Comparison of ENCODE assay signal across 8 cellular contexts in genomic region chr9:127937046-127937382, GRCh38. TPM values are rescaled to one million over a fixed set of nuclear protein-coding genes. Genes with fewer than 3 reads are reported as not detected.
DNase-seq lines count a peak whose midpoint lies in the region; ATAC-seq and TF ChIP-seq lines count a peak whose summit lies in the region.

No MANE protein-coding gene starts in this region.

- H3K36me3 ChIP-seq in stomach = peaks cover 10 to 46% (median 26%) of the 10 kb centered on the region in 4 donors

- peaks cover 28 to 47% (median 37%) of the 10 kb centered on the region in 4 donors for H3K4me1 ChIP-seq in stomach

- no peak for TF ChIP-seq EP300 in stomach (IDR thresholded peaks at IDR 0.05)

- H3K9me3 Mint-ChIP-seq in activated CD8-positive, alpha-beta T cell treated with anti-CD3 and anti-CD28 coated beads for 36 hours = no peaks in the 10 kb centered on the region

- no peaks in the 10 kb centered on the region for H3K9me3 ChIP-seq in stomach

- H3K4me3 ChIP-seq in iPS-11a (ENCODE audit: low read depth, low read length) (peak overlapping the region; percentile 97), stomach (peak overlapping the region; percentile 75 to 89 (median 79))

- WGBS in stomach, 5 donors = 5 to 17% (median 10%) methylated on average over 6 of the region's 6 CpGs

- TF ChIP-seq POLR2A in stomach (IDR thresholded peaks at IDR 0.05) = no peak

- DNase-seq in NOMO-1 treated with DMSO at 0.1 percent for 48 hours (lab: John Stamatoyannopoulos, UW; ENCODE audit: unreplicated experiment) (peak; percentile 27), NOMO-1 (lab: John Stamatoyannopoulos, UW; ENCODE audit: unreplicated experiment in 2 of 2) (no peak), stomach (no peak), omental fat pad (ENCODE audit: low spot score) (no peak)
- no peak for DNase-seq in activated CD8-positive, alpha-beta T cell treated with anti-CD3 and anti-CD28 coated beads for 36 hours

- H3K27me3 ChIP-seq in stomach = no peaks in the 10 kb centered on the region

- H3K27ac ChIP-seq in stomach = peak overlapping the region in 4 of 5 donors; percentile 69 to 84 (median 76)

- POLR2A ChIA-PET in activated CD8-positive, alpha-beta T cell treated with anti-CD3 and anti-CD28 coated beads for 36 hours (lab: Charles Lee) = interaction anchor here (0.9 to 1.8 kb wide), 14 partner anchors 9 to 159 kb away, joined by 3 to 13 read pairs (median 4); partner anchors contain the start of gene SH2D3C

- H3K36me3 Mint-ChIP-seq in activated CD8-positive, alpha-beta T cell treated with anti-CD3 and anti-CD28 coated beads for 36 hours (ENCODE audit: low read depth) = peaks cover 36% of the 10 kb centered on the region

- H3K4me3 Mint-ChIP-seq in activated CD8-positive, alpha-beta T cell treated with anti-CD3 and anti-CD28 coated beads for 36 hours = peak overlapping the region; percentile 93

- CTCF ChIA-PET in activated CD8-positive, alpha-beta T cell treated with anti-CD3 and anti-CD28 coated beads for 36 hours (lab: Charles Lee) = interaction anchor here (1.0 to 1.4 kb wide), 3 partner anchors 16 to 99 kb away, joined by 3 to 4 read pairs (median 3); no protein-coding TSS in a partner anchor

- no peak for ATAC-seq in activated CD8-positive, alpha-beta T cell treated with anti-CD3 and anti-CD28 coated beads for 36 hours
- ATAC-seq in GM18870 (IDR thresholded peaks at IDR 0.05; ENCODE audit: unreplicated experiment) = no peak
- no peak for ATAC-seq in omental fat pad (ENCODE audit: low FRiP score)
- no peak for ATAC-seq in GM21619 (IDR thresholded peaks at IDR 0.05; ENCODE audit: unreplicated experiment)

- peak overlapping the region; percentile 95 for H3K27ac Mint-ChIP-seq in activated CD8-positive, alpha-beta T cell treated with anti-CD3 and anti-CD28 coated beads for 36 hours

- intact Hi-C loops in activated CD8-positive, alpha-beta T cell treated with anti-CD3 and anti-CD28 coated beads for 36 hours (cut with micrococcal nuclease) = loop anchor here (5.0 kb wide), 1 partner anchor 40 kb away; no protein-coding TSS in a partner anchor
- intact Hi-C loops in stomach (cut with DNase I; ENCODE audit: low total_unique reads) = no loop called here

- H3K4me1 Mint-ChIP-seq in activated CD8-positive, alpha-beta T cell treated with anti-CD3 and anti-CD28 coated beads for 36 hours (ENCODE audit: low read depth) = peaks cover 36% of the 10 kb centered on the region

- TF ChIP-seq CTCF in activated CD8-positive, alpha-beta T cell treated with anti-CD3 and anti-CD28 coated beads for 36 hours (IDR thresholded peaks at IDR 0.05) = no peak
- TF ChIP-seq CTCF in stomach (IDR thresholded peaks at IDR 0.05) (no peak), omental fat pad (IDR thresholded peaks at IDR 0.05) (no peak)

- no peaks in the 10 kb centered on the region for H3K27me3 Mint-ChIP-seq in activated CD8-positive, alpha-beta T cell treated with anti-CD3 and anti-CD28 coated beads for 36 hours

RNA-seq across cellular contexts. Expression of gene DPM2, which starts 0.6 kb away (rescaled TPM):
- total RNA-seq in activated CD8-positive, alpha-beta T cell treated with anti-CD3 and anti-CD28 coated beads for 36 hours = 10 to 100 TPM; 41.3 to 43.9 TPM
- total RNA-seq in stomach (10 to 100 TPM in 4 of 5 donors, 1 to 10 TPM in 1; 1.7 to 98.2 (median 55.4) TPM), omental fat pad (10 to 100 TPM in 3 of 4 donors, 1 to 10 TPM in 1; 8.8 to 18.0 (median 13.5) TPM)
- 10 to 100 TPM; 27.0 to 38.0 (median 32.5) TPM for polyA plus RNA-seq in stomach

RNA-seq across cellular contexts. Expression of gene PIP5KL1, which starts 6.4 kb away (rescaled TPM):
- 1 to 10 TPM; 1.7 to 2.5 TPM for total RNA-seq in activated CD8-positive, alpha-beta T cell treated with anti-CD3 and anti-CD28 coated beads for 36 hours
- total RNA-seq in stomach = 10 to 100 TPM in 3 of 5 donors, under 1 TPM in 1, not detected in 1; 0.55 to 98.0 (median 19.1) TPM
- polyA plus RNA-seq in stomach = 1 to 10 TPM in 2 of 3 donors, under 1 TPM in 1; 0.50 to 3.3 (median 2.3) TPM
- total RNA-seq in omental fat pad = 1 to 10 TPM in 3 of 4 donors, under 1 TPM in 1; 0.82 to 3.0 (median 1.3) TPM

RNA-seq across cellular contexts. Expression of gene ST6GALNAC4, which starts 20.2 kb away (rescaled TPM):
- total RNA-seq in activated CD8-positive, alpha-beta T cell treated with anti-CD3 and anti-CD28 coated beads for 36 hours = 10 to 100 TPM; 34.3 to 34.9 TPM
- total RNA-seq in stomach (10 to 100 TPM in 3 of 5 donors, 1 to 10 TPM in 2; 3.7 to 33.6 (median 14.5) TPM), omental fat pad (10 to 100 TPM; 26.6 to 78.5 (median 45.0) TPM)
- polyA plus RNA-seq in stomach = 10 to 100 TPM; 10.5 to 14.2 (median 11.8) TPM

RNA-seq across cellular contexts. Expression of gene ST6GALNAC6, which starts 37.6 kb away (rescaled TPM):
- total RNA-seq in activated CD8-positive, alpha-beta T cell treated with anti-CD3 and anti-CD28 coated beads for 36 hours = 10 to 100 TPM; 36.9 to 38.8 TPM
- total RNA-seq in stomach (100 to 1,000 TPM in 2 of 5 donors, 10 to 100 TPM in 3; 18.0 to 145 (median 92.4) TPM), omental fat pad (100 to 1,000 TPM; 138 to 213 (median 155) TPM)
- polyA plus RNA-seq in stomach = 10 to 100 TPM; 32.8 to 63.8 (median 42.2) TPM

RNA-seq across cellular contexts. Expression of gene EEIG1, which starts 43.8 kb away (rescaled TPM):
- total RNA-seq in activated CD8-positive, alpha-beta T cell treated with anti-CD3 and anti-CD28 coated beads for 36 hours = 10 to 100 TPM; 79.7 to 81.5 TPM
- total RNA-seq in stomach (100 to 1,000 TPM in 2 of 5 donors, 10 to 100 TPM in 3; 26.3 to 406 (median 83.4) TPM), omental fat pad (1 to 10 TPM; 4.8 to 9.0 (median 7.1) TPM)
- 100 to 1,000 TPM in 1 of 3 donors, 10 to 100 TPM in 2; 24.4 to 118 (median 38.5) TPM for polyA plus RNA-seq in stomach
